ENCODE assay signal across 1 cellular context in the genomic region with DNA sequence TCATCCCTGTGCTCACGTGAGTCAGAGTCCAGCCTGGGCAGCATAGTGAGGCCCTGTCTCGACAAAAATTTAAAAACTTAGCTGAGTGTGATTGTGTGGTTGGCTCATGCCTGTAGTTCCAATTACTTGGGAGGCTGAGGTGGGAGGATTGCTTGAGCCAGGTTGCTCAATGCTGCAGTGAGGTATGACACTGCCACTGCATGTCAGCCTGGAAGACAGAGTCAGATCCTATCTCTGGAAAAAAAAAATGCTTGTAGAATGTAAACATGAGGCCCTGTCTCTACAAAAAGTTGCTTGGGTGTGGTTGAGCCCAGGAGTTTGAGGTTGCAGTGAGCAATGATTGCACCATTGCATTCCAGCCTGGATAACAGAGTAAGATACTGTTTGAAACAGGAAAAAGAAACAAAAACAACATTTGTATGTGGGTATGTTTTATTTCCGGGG.
TF ChIP-seq lines count a peak whose summit lies in the region.

No MANE protein-coding gene starts in this region.

TF ChIP-seq in HepG2, 621 proteins besides CTCF, POLR2A, EP300 and RAD21 (continued from another document):
- TF ChIP-seq, protein P1, sequence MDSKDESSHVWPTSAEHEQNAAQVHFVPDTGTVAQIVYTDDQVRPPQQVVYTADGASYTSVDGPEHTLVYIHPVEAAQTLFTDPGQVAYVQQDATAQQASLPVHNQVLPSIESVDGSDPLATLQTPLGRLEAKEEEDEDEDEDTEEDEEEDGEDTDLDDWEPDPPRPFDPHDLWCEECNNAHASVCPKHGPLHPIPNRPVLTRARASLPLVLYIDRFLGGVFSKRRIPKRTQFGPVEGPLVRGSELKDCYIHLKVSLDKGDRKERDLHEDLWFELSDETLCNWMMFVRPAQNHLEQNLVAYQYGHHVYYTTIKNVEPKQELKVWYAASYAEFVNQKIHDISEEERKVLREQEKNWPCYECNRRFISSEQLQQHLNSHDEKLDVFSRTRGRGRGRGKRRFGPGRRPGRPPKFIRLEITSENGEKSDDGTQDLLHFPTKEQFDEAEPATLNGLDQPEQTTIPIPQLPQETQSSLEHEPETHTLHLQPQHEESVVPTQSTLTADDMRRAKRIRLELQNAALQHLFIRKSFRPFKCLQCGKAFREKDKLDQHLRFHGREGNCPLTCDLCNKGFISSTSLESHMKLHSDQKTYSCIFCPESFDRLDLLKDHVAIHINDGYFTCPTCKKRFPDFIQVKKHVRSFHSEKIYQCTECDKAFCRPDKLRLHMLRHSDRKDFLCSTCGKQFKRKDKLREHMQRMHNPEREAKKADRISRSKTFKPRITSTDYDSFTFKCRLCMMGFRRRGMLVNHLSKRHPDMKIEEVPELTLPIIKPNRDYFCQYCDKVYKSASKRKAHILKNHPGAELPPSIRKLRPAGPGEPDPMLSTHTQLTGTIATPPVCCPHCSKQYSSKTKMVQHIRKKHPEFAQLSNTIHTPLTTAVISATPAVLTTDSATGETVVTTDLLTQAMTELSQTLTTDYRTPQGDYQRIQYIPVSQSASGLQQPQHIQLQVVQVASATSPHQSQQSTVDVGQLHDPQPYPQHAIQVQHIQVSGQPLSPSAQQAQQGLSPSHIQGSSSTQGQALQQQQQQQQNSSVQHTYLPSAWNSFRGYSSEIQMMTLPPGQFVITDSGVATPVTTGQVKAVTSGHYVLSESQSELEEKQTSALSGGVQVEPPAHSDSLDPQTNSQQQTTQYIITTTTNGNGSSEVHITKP (CRISPR knock-in tag; IDR thresholded peaks at IDR 0.05; ENCODE audit: low read depth), result no peak
- TF ChIP-seq, protein P2, sequence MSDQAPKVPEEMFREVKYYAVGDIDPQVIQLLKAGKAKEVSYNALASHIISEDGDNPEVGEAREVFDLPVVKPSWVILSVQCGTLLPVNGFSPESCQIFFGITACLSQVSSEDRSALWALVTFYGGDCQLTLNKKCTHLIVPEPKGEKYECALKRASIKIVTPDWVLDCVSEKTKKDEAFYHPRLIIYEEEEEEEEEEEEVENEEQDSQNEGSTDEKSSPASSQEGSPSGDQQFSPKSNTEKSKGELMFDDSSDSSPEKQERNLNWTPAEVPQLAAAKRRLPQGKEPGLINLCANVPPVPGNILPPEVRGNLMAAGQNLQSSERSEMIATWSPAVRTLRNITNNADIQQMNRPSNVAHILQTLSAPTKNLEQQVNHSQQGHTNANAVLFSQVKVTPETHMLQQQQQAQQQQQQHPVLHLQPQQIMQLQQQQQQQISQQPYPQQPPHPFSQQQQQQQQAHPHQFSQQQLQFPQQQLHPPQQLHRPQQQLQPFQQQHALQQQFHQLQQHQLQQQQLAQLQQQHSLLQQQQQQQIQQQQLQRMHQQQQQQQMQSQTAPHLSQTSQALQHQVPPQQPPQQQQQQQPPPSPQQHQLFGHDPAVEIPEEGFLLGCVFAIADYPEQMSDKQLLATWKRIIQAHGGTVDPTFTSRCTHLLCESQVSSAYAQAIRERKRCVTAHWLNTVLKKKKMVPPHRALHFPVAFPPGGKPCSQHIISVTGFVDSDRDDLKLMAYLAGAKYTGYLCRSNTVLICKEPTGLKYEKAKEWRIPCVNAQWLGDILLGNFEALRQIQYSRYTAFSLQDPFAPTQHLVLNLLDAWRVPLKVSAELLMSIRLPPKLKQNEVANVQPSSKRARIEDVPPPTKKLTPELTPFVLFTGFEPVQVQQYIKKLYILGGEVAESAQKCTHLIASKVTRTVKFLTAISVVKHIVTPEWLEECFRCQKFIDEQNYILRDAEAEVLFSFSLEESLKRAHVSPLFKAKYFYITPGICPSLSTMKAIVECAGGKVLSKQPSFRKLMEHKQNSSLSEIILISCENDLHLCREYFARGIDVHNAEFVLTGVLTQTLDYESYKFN (CRISPR knock-in tag; conservative IDR thresholded peaks at IDR 0.05), result 0 out of 2 replicates have a peak, but pooled peaks have one; percentile 13
- TF ChIP-seq ZNF883 (CRISPR knock-in tag; IDR thresholded peaks at IDR 0.05; ENCODE audit: not compliant biosample characterization), result no peak
- no peak for TF ChIP-seq ZSCAN30 (CRISPR knock-in tag; IDR thresholded peaks at IDR 0.05)
- no peak for TF ChIP-seq FOXJ3 (CRISPR knock-in tag; IDR thresholded peaks at IDR 0.05; ENCODE audit: borderline replicate concordance)
- TF ChIP-seq, protein P3, sequence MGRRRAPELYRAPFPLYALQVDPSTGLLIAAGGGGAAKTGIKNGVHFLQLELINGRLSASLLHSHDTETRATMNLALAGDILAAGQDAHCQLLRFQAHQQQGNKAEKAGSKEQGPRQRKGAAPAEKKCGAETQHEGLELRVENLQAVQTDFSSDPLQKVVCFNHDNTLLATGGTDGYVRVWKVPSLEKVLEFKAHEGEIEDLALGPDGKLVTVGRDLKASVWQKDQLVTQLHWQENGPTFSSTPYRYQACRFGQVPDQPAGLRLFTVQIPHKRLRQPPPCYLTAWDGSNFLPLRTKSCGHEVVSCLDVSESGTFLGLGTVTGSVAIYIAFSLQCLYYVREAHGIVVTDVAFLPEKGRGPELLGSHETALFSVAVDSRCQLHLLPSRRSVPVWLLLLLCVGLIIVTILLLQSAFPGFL (CRISPR knock-in tag; IDR thresholded peaks at IDR 0.05), result no peak
- no peak for TF ChIP-seq MYC (CRISPR knock-in tag; IDR thresholded peaks at IDR 0.05; ENCODE audit: borderline replicate concordance)
- no peak for TF ChIP-seq ZNF841 (CRISPR knock-in tag; IDR thresholded peaks at IDR 0.05; ENCODE audit: borderline replicate concordance)
- no peak for TF ChIP-seq DMAP1 (CRISPR knock-in tag; IDR thresholded peaks at IDR 0.05)
- TF ChIP-seq, protein P4, sequence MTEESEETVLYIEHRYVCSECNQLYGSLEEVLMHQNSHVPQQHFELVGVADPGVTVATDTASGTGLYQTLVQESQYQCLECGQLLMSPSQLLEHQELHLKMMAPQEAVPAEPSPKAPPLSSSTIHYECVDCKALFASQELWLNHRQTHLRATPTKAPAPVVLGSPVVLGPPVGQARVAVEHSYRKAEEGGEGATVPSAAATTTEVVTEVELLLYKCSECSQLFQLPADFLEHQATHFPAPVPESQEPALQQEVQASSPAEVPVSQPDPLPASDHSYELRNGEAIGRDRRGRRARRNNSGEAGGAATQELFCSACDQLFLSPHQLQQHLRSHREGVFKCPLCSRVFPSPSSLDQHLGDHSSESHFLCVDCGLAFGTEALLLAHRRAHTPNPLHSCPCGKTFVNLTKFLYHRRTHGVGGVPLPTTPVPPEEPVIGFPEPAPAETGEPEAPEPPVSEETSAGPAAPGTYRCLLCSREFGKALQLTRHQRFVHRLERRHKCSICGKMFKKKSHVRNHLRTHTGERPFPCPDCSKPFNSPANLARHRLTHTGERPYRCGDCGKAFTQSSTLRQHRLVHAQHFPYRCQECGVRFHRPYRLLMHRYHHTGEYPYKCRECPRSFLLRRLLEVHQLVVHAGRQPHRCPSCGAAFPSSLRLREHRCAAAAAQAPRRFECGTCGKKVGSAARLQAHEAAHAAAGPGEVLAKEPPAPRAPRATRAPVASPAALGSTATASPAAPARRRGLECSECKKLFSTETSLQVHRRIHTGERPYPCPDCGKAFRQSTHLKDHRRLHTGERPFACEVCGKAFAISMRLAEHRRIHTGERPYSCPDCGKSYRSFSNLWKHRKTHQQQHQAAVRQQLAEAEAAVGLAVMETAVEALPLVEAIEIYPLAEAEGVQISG (CRISPR knock-in tag; IDR thresholded peaks at IDR 0.05), result no peak
- TF ChIP-seq TOPORS (CRISPR knock-in tag; IDR thresholded peaks at IDR 0.05), result no peak
- no peak for TF ChIP-seq PAWR (CRISPR knock-in tag; IDR thresholded peaks at IDR 0.05; ENCODE audit: borderline replicate concordance)
- TF ChIP-seq CENPT (CRISPR knock-in tag; IDR thresholded peaks at IDR 0.05; ENCODE audit: low read depth), result no peak
- no peak for TF ChIP-seq ZNF224 (CRISPR knock-in tag; IDR thresholded peaks at IDR 0.05)
- TF ChIP-seq ZNF850 (CRISPR knock-in tag; conservative IDR thresholded peaks at IDR 0.05), result no peak
- TF ChIP-seq FOXA3 (CRISPR knock-in tag; IDR thresholded peaks at IDR 0.05), result peak; percentile 88
- TF ChIP-seq ARNT (IDR thresholded peaks at IDR 0.05), result no peak
- TF ChIP-seq ZNF782 (CRISPR knock-in tag; IDR thresholded peaks at IDR 0.05; ENCODE audit: borderline replicate concordance), result no peak
- peak; percentile 25; the same call in 1 of the 2 replicates for TF ChIP-seq KLF6 (CRISPR knock-in tag; IDR thresholded peaks at IDR 0.05)
- no peak for TF ChIP-seq NBN (conservative IDR thresholded peaks at IDR 0.05)
- TF ChIP-seq ZNF563 (CRISPR knock-in tag; IDR thresholded peaks at IDR 0.05), result no peak
- TF ChIP-seq ATF7-NPFF (CRISPR knock-in tag; IDR thresholded peaks at IDR 0.05; ENCODE audit: low read depth), result no peak
- no peak for TF ChIP-seq ZNF792 (CRISPR knock-in tag; IDR thresholded peaks at IDR 0.05)
- TF ChIP-seq AGO1 (IDR thresholded peaks at IDR 0.05; ENCODE audit: low read depth, low read length, poor library complexity, severe bottlenecking), result no peak
- no peak for TF ChIP-seq PPARG (CRISPR knock-in tag; conservative IDR thresholded peaks at IDR 0.05)
- TF ChIP-seq, protein P5, sequence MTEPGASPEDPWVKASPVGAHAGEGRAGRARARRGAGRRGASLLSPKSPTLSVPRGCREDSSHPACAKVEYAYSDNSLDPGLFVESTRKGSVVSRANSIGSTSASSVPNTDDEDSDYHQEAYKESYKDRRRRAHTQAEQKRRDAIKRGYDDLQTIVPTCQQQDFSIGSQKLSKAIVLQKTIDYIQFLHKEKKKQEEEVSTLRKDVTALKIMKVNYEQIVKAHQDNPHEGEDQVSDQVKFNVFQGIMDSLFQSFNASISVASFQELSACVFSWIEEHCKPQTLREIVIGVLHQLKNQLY (CRISPR knock-in tag; IDR thresholded peaks at IDR 0.05), result no peak
- TF ChIP-seq ZNF235 (CRISPR knock-in tag; IDR thresholded peaks at IDR 0.05; ENCODE audit: borderline replicate concordance), result no peak
- no peak for TF ChIP-seq RXRA (CRISPR knock-in tag; IDR thresholded peaks at IDR 0.05)
- TF ChIP-seq SOX5 (CRISPR knock-in tag; IDR thresholded peaks at IDR 0.05; ENCODE audit: borderline replicate concordance), result peak; percentile 60; the same call in 1 of the 2 replicates
- no peak for TF ChIP-seq SP5 (CRISPR knock-in tag; IDR thresholded peaks at IDR 0.05; ENCODE audit: borderline replicate concordance, low read depth)
- TF ChIP-seq ZSCAN31 (CRISPR knock-in tag; IDR thresholded peaks at IDR 0.05; ENCODE audit: low read depth), result no peak
- no peak for TF ChIP-seq MLLT10 (CRISPR knock-in tag; IDR thresholded peaks at IDR 0.05)
- no peak for TF ChIP-seq IRX3 (CRISPR knock-in tag; IDR thresholded peaks at IDR 0.05; ENCODE audit: borderline replicate concordance, low read depth)
- TF ChIP-seq ZNF7 (CRISPR knock-in tag; IDR thresholded peaks at IDR 0.05), result no peak
- peak; percentile 31; the same call in 1 of the 2 replicates for TF ChIP-seq POGZ (CRISPR knock-in tag; IDR thresholded peaks at IDR 0.05)
- TF ChIP-seq CREB1 (IDR thresholded peaks at IDR 0.05), result no peak
- no peak for TF ChIP-seq CREB1 (CRISPR knock-in tag; IDR thresholded peaks at IDR 0.05)
- TF ChIP-seq ETV5 (CRISPR knock-in tag; IDR thresholded peaks at IDR 0.05; ENCODE audit: borderline replicate concordance), result no peak
- no peak for TF ChIP-seq ZMYM3 (CRISPR knock-in tag; IDR thresholded peaks at IDR 0.05)
- no peak for TF ChIP-seq ZNF879 (CRISPR knock-in tag; IDR thresholded peaks at IDR 0.05)
- TF ChIP-seq ERF (CRISPR knock-in tag; IDR thresholded peaks at IDR 0.05), result no peak
- TF ChIP-seq, protein P6, sequence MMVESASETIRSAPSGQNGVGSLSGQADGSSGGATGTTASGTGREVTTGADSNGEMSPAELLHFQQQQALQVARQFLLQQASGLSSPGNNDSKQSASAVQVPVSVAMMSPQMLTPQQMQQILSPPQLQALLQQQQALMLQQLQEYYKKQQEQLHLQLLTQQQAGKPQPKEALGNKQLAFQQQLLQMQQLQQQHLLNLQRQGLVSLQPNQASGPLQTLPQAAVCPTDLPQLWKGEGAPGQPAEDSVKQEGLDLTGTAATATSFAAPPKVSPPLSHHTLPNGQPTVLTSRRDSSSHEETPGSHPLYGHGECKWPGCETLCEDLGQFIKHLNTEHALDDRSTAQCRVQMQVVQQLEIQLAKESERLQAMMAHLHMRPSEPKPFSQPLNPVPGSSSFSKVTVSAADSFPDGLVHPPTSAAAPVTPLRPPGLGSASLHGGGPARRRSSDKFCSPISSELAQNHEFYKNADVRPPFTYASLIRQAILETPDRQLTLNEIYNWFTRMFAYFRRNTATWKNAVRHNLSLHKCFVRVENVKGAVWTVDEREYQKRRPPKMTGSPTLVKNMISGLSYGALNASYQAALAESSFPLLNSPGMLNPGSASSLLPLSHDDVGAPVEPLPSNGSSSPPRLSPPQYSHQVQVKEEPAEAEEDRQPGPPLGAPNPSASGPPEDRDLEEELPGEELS (CRISPR knock-in tag; IDR thresholded peaks at IDR 0.05), result 0 out of 2 replicates have a peak, but pooled peaks have one; percentile 34
- no peak for TF ChIP-seq ZNF83 (CRISPR knock-in tag; IDR thresholded peaks at IDR 0.05; ENCODE audit: borderline replicate concordance)
